ENCODE assay signal across 1 cellular context in genomic region chr2:106869512-106870276, GRCh38.
TF ChIP-seq lines count a peak whose summit lies in the region.

No MANE protein-coding gene starts in this region.

TF ChIP-seq in GM23338, 12 proteins besides CTCF, POLR2A, EP300 and RAD21 (continued from another document):
- no peak for TF ChIP-seq ZNF462 (CRISPR knock-in tag; IDR thresholded peaks at IDR 0.05)
- no peak for TF ChIP-seq NANOG (IDR thresholded peaks at IDR 0.05; ENCODE audit: borderline replicate concordance)
- no peak for TF ChIP-seq ZNF331 (CRISPR knock-in tag; IDR thresholded peaks at IDR 0.05; ENCODE audit: low read depth)
- TF ChIP-seq ETS1 (IDR thresholded peaks at IDR 0.05), result no peak
- TF ChIP-seq CREB1 (CRISPR knock-in tag; IDR thresholded peaks at IDR 0.05; ENCODE audit: low read depth), result no peak
- no peak for TF ChIP-seq REST (IDR thresholded peaks at IDR 0.05; ENCODE audit: unreplicated experiment)
